ENCODE assay signal across 1 cellular context in the genomic region with DNA sequence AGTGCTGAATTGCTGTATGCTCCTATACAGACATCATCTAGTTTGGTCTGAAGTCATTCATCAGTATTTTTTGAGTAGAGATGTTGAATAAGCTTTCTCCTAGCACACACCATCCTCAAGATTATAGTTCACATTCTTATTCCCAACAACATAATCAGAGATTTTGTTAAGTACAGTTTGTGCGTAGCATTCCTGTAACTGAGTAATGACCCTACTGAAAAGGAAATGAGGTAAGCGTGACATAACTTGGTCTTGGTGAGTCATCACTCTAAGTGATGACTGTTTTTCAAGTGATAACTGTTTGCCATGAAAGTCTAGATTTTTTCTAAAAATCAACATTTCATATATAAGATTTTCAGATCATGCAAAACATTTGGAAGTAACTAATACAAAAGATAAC.
TF ChIP-seq lines count a peak whose summit lies in the region.

No MANE protein-coding gene starts in this region.

TF ChIP-seq in HEK293, 187 proteins besides CTCF, POLR2A, EP300 and RAD21 (continued from another document and continues in another):
- TF ChIP-seq ZNF768 (tag by site-specific recombination; IDR thresholded peaks at IDR 0.05), result no peak
- 0 out of 2 replicates have a peak, but pooled peaks have one; percentile 27 for TF ChIP-seq ZNF324 (tag by site-specific recombination; IDR thresholded peaks at IDR 0.05)
- TF ChIP-seq ZNF398 (tag by site-specific recombination; IDR thresholded peaks at IDR 0.05), result no peak
- TF ChIP-seq, protein P1, sequence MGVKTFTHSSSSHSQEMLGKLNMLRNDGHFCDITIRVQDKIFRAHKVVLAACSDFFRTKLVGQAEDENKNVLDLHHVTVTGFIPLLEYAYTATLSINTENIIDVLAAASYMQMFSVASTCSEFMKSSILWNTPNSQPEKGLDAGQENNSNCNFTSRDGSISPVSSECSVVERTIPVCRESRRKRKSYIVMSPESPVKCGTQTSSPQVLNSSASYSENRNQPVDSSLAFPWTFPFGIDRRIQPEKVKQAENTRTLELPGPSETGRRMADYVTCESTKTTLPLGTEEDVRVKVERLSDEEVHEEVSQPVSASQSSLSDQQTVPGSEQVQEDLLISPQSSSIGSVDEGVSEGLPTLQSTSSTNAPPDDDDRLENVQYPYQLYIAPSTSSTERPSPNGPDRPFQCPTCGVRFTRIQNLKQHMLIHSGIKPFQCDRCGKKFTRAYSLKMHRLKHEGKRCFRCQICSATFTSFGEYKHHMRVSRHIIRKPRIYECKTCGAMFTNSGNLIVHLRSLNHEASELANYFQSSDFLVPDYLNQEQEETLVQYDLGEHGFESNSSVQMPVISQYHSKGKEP (tag by site-specific recombination; IDR thresholded peaks at IDR 0.05), result no peak
- TF ChIP-seq TRIM28 (IDR thresholded peaks at IDR 0.05; ENCODE audit: borderline replicate concordance, low read length), result no peak
- no peak for TF ChIP-seq ZNF639 (tag by site-specific recombination; IDR thresholded peaks at IDR 0.05)
- TF ChIP-seq ZNF184 (tag by site-specific recombination; IDR thresholded peaks at IDR 0.05), result peak; percentile 70; the same call in 1 of the 2 replicates
- TF ChIP-seq KLF1 (tag by site-specific recombination; IDR thresholded peaks at IDR 0.05), result no peak
- no peak for TF ChIP-seq ZNF211 (tag by site-specific recombination; IDR thresholded peaks at IDR 0.05; ENCODE audit: low read depth)
- TF ChIP-seq ZEB2 (tag by site-specific recombination; IDR thresholded peaks at IDR 0.05), result 0 out of 2 replicates have a peak, but pooled peaks have one; percentile 16
- no peak for TF ChIP-seq ZNF146 (tag by site-specific recombination; IDR thresholded peaks at IDR 0.05)
- TF ChIP-seq ZNF239 (tag by site-specific recombination; IDR thresholded peaks at IDR 0.05), result no peak
- 0 out of 2 replicates have a peak, but pooled peaks have one; percentile 29 for TF ChIP-seq ZNF558 (tag by site-specific recombination; IDR thresholded peaks at IDR 0.05)
- TF ChIP-seq ZNF473 (tag by site-specific recombination; IDR thresholded peaks at IDR 0.05), result no peak
- no peak for TF ChIP-seq ZBTB48 (tag by site-specific recombination; IDR thresholded peaks at IDR 0.05)
- no peak for TF ChIP-seq ZBTB20 (tag by site-specific recombination; IDR thresholded peaks at IDR 0.05)
- TF ChIP-seq ZNF513 (tag by site-specific recombination; IDR thresholded peaks at IDR 0.05), result no peak
- no peak for TF ChIP-seq ZNF701 (tag by site-specific recombination; IDR thresholded peaks at IDR 0.05)
- TF ChIP-seq SP7 (tag by site-specific recombination; IDR thresholded peaks at IDR 0.05), result peak; percentile 65; the same call in 1 of the 2 replicates
- TF ChIP-seq ZNF10 (tag by site-specific recombination; IDR thresholded peaks at IDR 0.05), result no peak
- no peak for TF ChIP-seq KLF8 (tag by site-specific recombination; IDR thresholded peaks at IDR 0.05)
- no peak for TF ChIP-seq ZNF114 (tag by site-specific recombination; IDR thresholded peaks at IDR 0.05)
- TF ChIP-seq ZFP37 (tag by site-specific recombination; IDR thresholded peaks at IDR 0.05), result no peak
- TF ChIP-seq HOXC10 (CRISPR knock-in tag; IDR thresholded peaks at IDR 0.05), result no peak
- no peak for TF ChIP-seq MYNN (tag by site-specific recombination; IDR thresholded peaks at IDR 0.05; ENCODE audit: borderline replicate concordance)
- TF ChIP-seq, protein P2, sequence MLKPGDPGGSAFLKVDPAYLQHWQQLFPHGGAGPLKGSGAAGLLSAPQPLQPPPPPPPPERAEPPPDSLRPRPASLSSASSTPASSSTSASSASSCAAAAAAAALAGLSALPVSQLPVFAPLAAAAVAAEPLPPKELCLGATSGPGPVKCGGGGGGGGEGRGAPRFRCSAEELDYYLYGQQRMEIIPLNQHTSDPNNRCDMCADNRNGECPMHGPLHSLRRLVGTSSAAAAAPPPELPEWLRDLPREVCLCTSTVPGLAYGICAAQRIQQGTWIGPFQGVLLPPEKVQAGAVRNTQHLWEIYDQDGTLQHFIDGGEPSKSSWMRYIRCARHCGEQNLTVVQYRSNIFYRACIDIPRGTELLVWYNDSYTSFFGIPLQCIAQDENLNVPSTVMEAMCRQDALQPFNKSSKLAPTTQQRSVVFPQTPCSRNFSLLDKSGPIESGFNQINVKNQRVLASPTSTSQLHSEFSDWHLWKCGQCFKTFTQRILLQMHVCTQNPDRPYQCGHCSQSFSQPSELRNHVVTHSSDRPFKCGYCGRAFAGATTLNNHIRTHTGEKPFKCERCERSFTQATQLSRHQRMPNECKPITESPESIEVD (tag by site-specific recombination; IDR thresholded peaks at IDR 0.05), result 0 out of 2 replicates have a peak, but pooled peaks have one; percentile 21
- TF ChIP-seq INSM2 (tag by site-specific recombination; IDR thresholded peaks at IDR 0.05), result peak; percentile 53; the same call in 1 of the 2 replicates
- TF ChIP-seq, protein P3, sequence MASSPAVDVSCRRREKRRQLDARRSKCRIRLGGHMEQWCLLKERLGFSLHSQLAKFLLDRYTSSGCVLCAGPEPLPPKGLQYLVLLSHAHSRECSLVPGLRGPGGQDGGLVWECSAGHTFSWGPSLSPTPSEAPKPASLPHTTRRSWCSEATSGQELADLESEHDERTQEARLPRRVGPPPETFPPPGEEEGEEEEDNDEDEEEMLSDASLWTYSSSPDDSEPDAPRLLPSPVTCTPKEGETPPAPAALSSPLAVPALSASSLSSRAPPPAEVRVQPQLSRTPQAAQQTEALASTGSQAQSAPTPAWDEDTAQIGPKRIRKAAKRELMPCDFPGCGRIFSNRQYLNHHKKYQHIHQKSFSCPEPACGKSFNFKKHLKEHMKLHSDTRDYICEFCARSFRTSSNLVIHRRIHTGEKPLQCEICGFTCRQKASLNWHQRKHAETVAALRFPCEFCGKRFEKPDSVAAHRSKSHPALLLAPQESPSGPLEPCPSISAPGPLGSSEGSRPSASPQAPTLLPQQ (tag by site-specific recombination; IDR thresholded peaks at IDR 0.05), result no peak
- no peak for TF ChIP-seq ZNF623 (tag by site-specific recombination; IDR thresholded peaks at IDR 0.05)
- TF ChIP-seq ZNF174 (tag by site-specific recombination; IDR thresholded peaks at IDR 0.05), result no peak
- TF ChIP-seq ZNF311 (tag by site-specific recombination; IDR thresholded peaks at IDR 0.05; ENCODE audit: borderline replicate concordance), result no peak
- no peak for TF ChIP-seq PRDM1 (tag by site-specific recombination; IDR thresholded peaks at IDR 0.05)
- TF ChIP-seq ZNF518A (tag by site-specific recombination; conservative IDR thresholded peaks at IDR 0.05; ENCODE audit: low read depth), result peak; percentile 39; the same call in 1 of the 2 replicates
- TF ChIP-seq ZNF654 (tag by site-specific recombination; IDR thresholded peaks at IDR 0.05; ENCODE audit: low read depth), result no peak
- TF ChIP-seq ZNF629 (tag by site-specific recombination; IDR thresholded peaks at IDR 0.05), result peak; percentile 87
- 0 out of 2 replicates have a peak, but pooled peaks have one; percentile 52 for TF ChIP-seq ZNF660 (tag by site-specific recombination; IDR thresholded peaks at IDR 0.05)
- TF ChIP-seq ZNF24 (tag by site-specific recombination; IDR thresholded peaks at IDR 0.05), result no peak
- no peak for TF ChIP-seq ZNF664 (tag by site-specific recombination; IDR thresholded peaks at IDR 0.05)
- TF ChIP-seq ZNF792 (tag by site-specific recombination; IDR thresholded peaks at IDR 0.05), result no peak
- no peak for TF ChIP-seq ZNF155 (tag by site-specific recombination; IDR thresholded peaks at IDR 0.05)
- TF ChIP-seq ELK4 (IDR thresholded peaks at IDR 0.05; ENCODE audit: borderline replicate concordance, low read depth, low read length), result no peak
- TF ChIP-seq SETDB1 (IDR thresholded peaks at IDR 0.05; ENCODE audit: insufficient read length, low read length), result no peak
- no peak for TF ChIP-seq ZNF677 (tag by site-specific recombination; IDR thresholded peaks at IDR 0.05)
